ENCODE assay signal across 9 cellular contexts in the genomic region with DNA sequence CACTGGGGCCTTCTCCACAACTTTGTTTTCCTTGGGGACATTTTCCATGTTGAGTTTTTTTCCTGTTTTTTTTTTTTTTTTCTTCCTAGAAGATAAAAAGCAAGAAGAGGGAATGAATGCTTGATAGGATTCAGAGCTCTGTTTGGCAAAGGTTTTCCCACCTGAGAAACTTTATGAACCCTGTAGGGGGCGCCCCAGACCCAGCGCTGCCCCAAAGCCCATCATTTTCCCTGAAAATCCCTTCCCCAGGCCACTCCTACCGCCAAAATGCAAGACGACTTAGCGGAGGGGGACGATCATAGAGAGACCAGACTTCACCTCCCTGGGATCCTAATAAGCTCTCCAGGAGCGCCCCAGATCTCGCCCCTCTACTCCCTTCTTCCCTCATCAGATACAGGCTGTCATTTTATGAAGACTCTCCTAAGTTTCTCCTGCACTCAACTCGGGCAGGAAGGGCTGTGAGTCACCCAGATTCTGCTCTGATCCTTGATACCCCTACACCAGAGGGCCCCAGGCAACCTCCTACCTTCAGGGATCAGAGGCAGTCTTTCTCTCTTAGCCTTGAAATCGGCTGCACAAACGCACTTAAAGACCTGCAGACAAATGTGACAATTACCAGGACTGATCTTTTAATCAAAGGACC. TPM values are rescaled to one million over a fixed set of nuclear protein-coding genes. Genes with fewer than 3 reads are reported as not detected.
A peak's percentile ranks its signal among the peaks of the same experiment; 100 is the strongest.
DNase-seq lines count a peak whose midpoint lies in the region; ATAC-seq and TF ChIP-seq lines count a peak whose summit lies in the region.
"Had no signal": no experiment of that assay in that cellular context is flagged by ENCODE, and none has a peak within 500 bp of the region (broad histone marks: within the 10 kb centered on the region; RNA-seq: fewer than 3 reads in every experiment).

No MANE protein-coding gene starts in this region.

- peak overlapping the region; percentile 95 for H3K27ac Mint-ChIP-seq in T-helper 17 cell
- no peak overlapping the region for H3K27ac Mint-ChIP-seq in type B pancreatic cell

- H3K27ac ChIP-seq in left ventricle myocardium inferior (replicated peaks) (no peak overlapping the region), heart right ventricle (no peak overlapping the region), iPS-18a (ENCODE audit: low read length) (no peak overlapping the region)

- 5 to 6% methylated on average over 11 of the region's 11 CpGs for WGBS in heart right ventricle, 2 donors

- H3K27me3 ChIP-seq in left ventricle myocardium inferior (ENCODE audit: low read depth) (no peaks in the 10 kb centered on the region), heart right ventricle (peaks cover 0 to 65% (median 0%) of the 10 kb centered on the region in 7 donors), iPS-18a (ENCODE audit: control insufficient read depth, insufficient read depth, low read length) (peaks cover 6% of the 10 kb centered on the region)
- H3K27me3 ChIP-seq: Peyer's patch had no signal

- peaks cover 13% of the 10 kb centered on the region for H3K4me1 Mint-ChIP-seq in T-helper 17 cell
- no peaks in the 10 kb centered on the region for H3K4me1 Mint-ChIP-seq in type B pancreatic cell (ENCODE audit: unreplicated experiment)

- peaks cover 8% of the 10 kb centered on the region for H3K27me3 Mint-ChIP-seq in T-helper 17 cell
- H3K27me3 Mint-ChIP-seq in type B pancreatic cell: peaks cover 20% of the 10 kb centered on the region

- TF ChIP-seq CTCF in left ventricle myocardium inferior (IDR thresholded peaks at IDR 0.05; ENCODE audit: borderline replicate concordance): peak; percentile 28
- peak in 4 of 9 donors; percentile 20 to 31 (median 26) for TF ChIP-seq CTCF in heart right ventricle (IDR thresholded peaks at IDR 0.05)
- TF ChIP-seq CTCF in type B pancreatic cell (conservative IDR thresholded peaks at IDR 0.05): peak; percentile 63

- H3K36me3 ChIP-seq in left ventricle myocardium inferior (no peaks in the 10 kb centered on the region), heart right ventricle (no peaks in the 10 kb centered on the region), iPS-18a (ENCODE audit: control insufficient read depth, low read depth, low read length) (no peaks in the 10 kb centered on the region)
- H3K36me3 ChIP-seq: Peyer's patch had no signal

- intact Hi-C loops in left ventricle myocardium inferior (cut with micrococcal nuclease): no loop called here
- intact Hi-C loops in heart right ventricle (cut with DNase I): no loop called here

- H3K4me1 ChIP-seq in left ventricle myocardium inferior (peaks cover 4% of the 10 kb centered on the region), heart right ventricle (no peaks in the 10 kb centered on the region), iPS-18a (ENCODE audit: control insufficient read depth, low read depth, low read length) (no peaks in the 10 kb centered on the region)
- H3K4me1 ChIP-seq: Peyer's patch had no signal

- H3K9me3 ChIP-seq in left ventricle myocardium inferior (replicated peaks): no peaks in the 10 kb centered on the region
- H3K9me3 ChIP-seq in heart right ventricle: no peaks in the 10 kb centered on the region
- H3K9me3 ChIP-seq in T-helper 17 cell (ENCODE audit: control insufficient read depth, low read length, poor library complexity, severe bottlenecking): no peaks in the 10 kb centered on the region
- H3K9me3 ChIP-seq in iPS-18a (ENCODE audit: control insufficient read depth, low read depth, low read length): peaks cover 14% of the 10 kb centered on the region
- H3K9me3 ChIP-seq: Peyer's patch had no signal

- H3K9ac ChIP-seq in iPS-18a (ENCODE audit: low read length): peak overlapping the region; percentile 15

- H3K4me3 Mint-ChIP-seq in T-helper 17 cell: peak overlapping the region; percentile 99
- peak overlapping the region; percentile 96 for H3K4me3 Mint-ChIP-seq in type B pancreatic cell

- no peaks in the 10 kb centered on the region for H3K9me3 Mint-ChIP-seq in type B pancreatic cell

- ATAC-seq in heart right ventricle (no peak), T-helper 17 cell (peak; percentile 6), HG02840 (IDR thresholded peaks at IDR 0.05; ENCODE audit: low FRiP score, unreplicated experiment) (no peak), HG03108 (IDR thresholded peaks at IDR 0.05; ENCODE audit: unreplicated experiment) (no peak)

- no peak for DNase-seq in left ventricle myocardium inferior
- no peak for DNase-seq in heart right ventricle
- DNase-seq in T-helper 17 cell: peak in 2 of 3 donors; percentile 4 to 7
- no peak for DNase-seq in type B pancreatic cell (ENCODE audit: extremely low spot score, unreplicated experiment)
- no peak for DNase-seq in NCI-H345 treated with DMSO at 0.1 percent for 48 hours (lab: John Stamatoyannopoulos, UW; ENCODE audit: unreplicated experiment)

- peaks cover 3% of the 10 kb centered on the region for H3K36me3 Mint-ChIP-seq in T-helper 17 cell (ENCODE audit: low read depth)
- H3K36me3 Mint-ChIP-seq in type B pancreatic cell: no peaks in the 10 kb centered on the region

- H3K4me3 ChIP-seq in left ventricle myocardium inferior (no peak overlapping the region), heart right ventricle (no peak overlapping the region), iPS-18a (ENCODE audit: low read length) (peak overlapping the region; percentile 80)

RNA-seq across cellular contexts. Expression of gene BEX5, which starts 1.4 kb away (rescaled TPM):
- total RNA-seq in left ventricle myocardium inferior (0.99 TPM), heart right ventricle (1 to 10 TPM in 3 of 10 donors, under 1 TPM in 7; 0.32 to 2.1 (median 0.90) TPM), T-helper 17 cell (1 to 10 TPM; 7.1 to 8.9 TPM), type B pancreatic cell (ENCODE audit: low replicate concordance) (3.4 and 22.0 TPM in 2 replicates)
- polyA plus RNA-seq in heart right ventricle: 1 to 10 TPM in 1 of 2 donors, under 1 TPM in 1; 0.17 to 1.2 TPM
- total RNA-seq: Peyer's patch had no signal

RNA-seq across cellular contexts. Expression of gene TCEAL6, which starts 12.1 kb away (rescaled TPM):
- total RNA-seq in left ventricle myocardium inferior (not detected), heart right ventricle (not detected), T-helper 17 cell (not detected), type B pancreatic cell (ENCODE audit: low replicate concordance) (not detected in 2 replicates)
- polyA plus RNA-seq in heart right ventricle: not detected
- total RNA-seq: Peyer's patch had no signal

RNA-seq across cellular contexts. Expression of gene TCEAL2, which starts 28.9 kb away (rescaled TPM):
- total RNA-seq in left ventricle myocardium inferior: 0.47 TPM
- total RNA-seq in heart right ventricle: under 1 TPM in 3 of 10 donors, not detected in 7; 0.23 to 0.31 (median 0.26) TPM
- polyA plus RNA-seq in heart right ventricle: under 1 TPM; 0.09 to 0.80 TPM
- 1 to 10 TPM in 1 of 2 donors, not detected in 1; 1.1 TPM for total RNA-seq in T-helper 17 cell
- 2.8 and 3.1 TPM in 2 replicates for total RNA-seq in type B pancreatic cell (ENCODE audit: low replicate concordance)
- total RNA-seq: Peyer's patch had no signal

Comparison
In these comparisons a context has a peak if more than half of its experiments do, and no peak if none do; other contexts are left out.
1. DNase-seq: peak in T-helper 17 cell (2 of 3); none in left ventricle myocardium inferior (single experiment), heart right ventricle (0 of 2), type B pancreatic cell (single experiment) and NCI-H345 treated with DMSO at 0.1 percent for 48 hours (single experiment).